1 cellular context compared by ENCODE assay signal in the genomic region with DNA sequence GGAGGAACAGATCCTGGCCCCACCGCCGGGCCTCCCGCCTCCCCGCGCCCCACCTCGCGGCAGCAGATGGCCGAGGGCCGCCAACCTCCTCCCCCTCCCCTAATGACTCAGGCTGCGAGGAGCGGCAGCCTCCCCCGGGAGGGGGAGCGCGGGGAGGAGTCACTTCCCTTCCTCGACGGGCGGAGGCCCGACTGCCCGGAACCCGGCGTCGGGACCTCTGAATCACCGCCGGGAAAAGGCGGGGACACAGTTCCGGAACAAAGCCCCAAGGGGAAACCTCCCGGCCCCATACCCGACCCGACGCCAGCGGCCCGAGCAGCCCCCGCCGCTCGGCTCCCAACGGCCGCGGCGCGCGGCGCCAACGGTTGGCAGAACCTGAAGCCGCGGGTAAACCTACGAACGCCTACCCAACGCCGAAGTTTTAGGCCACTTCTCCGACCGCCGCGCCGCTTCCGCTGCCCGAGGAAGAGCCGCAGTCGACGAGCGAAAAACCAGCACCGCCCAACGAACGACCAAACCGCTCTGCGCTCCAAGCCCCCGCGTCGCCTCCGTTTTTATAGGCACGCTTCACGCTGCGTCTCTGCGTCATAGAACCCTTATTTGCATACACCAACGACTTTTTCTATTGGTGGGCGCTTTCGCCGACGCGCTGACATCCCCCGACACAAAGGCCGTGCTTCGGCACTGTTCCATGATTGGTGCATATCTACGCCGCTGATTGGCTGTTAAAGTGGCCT.
TF ChIP-seq lines count a peak whose summit lies in the region.

No MANE protein-coding gene starts in this region.

TF ChIP-seq in K562, 482 proteins besides CTCF, POLR2A, EP300 and RAD21 (continued from another document and continues in another):
- TF ChIP-seq RBM25 (IDR thresholded peaks at IDR 0.05; ENCODE audit: low read depth, low read length, severe bottlenecking) (peak; percentile 91), E2F3 (CRISPR knock-in tag; IDR thresholded peaks at IDR 0.05) (peak; percentile 59; the same call in 1 of the 2 replicates), ZNF133 (CRISPR knock-in tag; IDR thresholded peaks at IDR 0.05) (0 out of 2 replicates have a peak, but pooled peaks have one; percentile 17), GABPB1 (CRISPR knock-in tag; IDR thresholded peaks at IDR 0.05) (peak; percentile 89), ETS2 (tag; IDR thresholded peaks at IDR 0.05; ENCODE audit: borderline replicate concordance, poor library complexity, severe bottlenecking) (peak; percentile 56), HNRNPL (IDR thresholded peaks at IDR 0.05; ENCODE audit: low read depth, low read length) (peak; percentile 98), MEF2A (IDR thresholded peaks at IDR 0.05; ENCODE audit: control insufficient read depth, low read depth, low read length) (peak; percentile 51), SIN3B (IDR thresholded peaks at IDR 0.05; ENCODE audit: low read depth) (peak; percentile 71), PCBP2 (IDR thresholded peaks at IDR 0.05; ENCODE audit: low read depth, low read length, poor library complexity, severe bottlenecking) (peak; percentile 99), ZBED1 (IDR thresholded peaks at IDR 0.05) (peak; percentile 97; the same call in 1 of the 2 replicates), KLF6 (CRISPR knock-in tag; IDR thresholded peaks at IDR 0.05; ENCODE audit: borderline replicate concordance) (no peak), TGIF2 (CRISPR knock-in tag; IDR thresholded peaks at IDR 0.05) (peak; percentile 93; the same call in 1 of the 2 replicates), HNRNPUL1 (IDR thresholded peaks at IDR 0.05; ENCODE audit: low read length) (0 out of 2 replicates have a peak, but pooled peaks have one; percentile 43), RBM39 (optimal IDR thresholded peaks at IDR 0.05; ENCODE audit: low read depth, low read length) (peak; percentile 94), CBX8 (IDR thresholded peaks at IDR 0.05; ENCODE audit: borderline replicate concordance, extremely low read depth, low read depth, low read length, poor library complexity, severe bottlenecking) (no peak), ZFP91 (CRISPR knock-in tag; IDR thresholded peaks at IDR 0.05) (0 out of 2 replicates have a peak, but pooled peaks have one; percentile 64), PHF20 (IDR thresholded peaks at IDR 0.05; ENCODE audit: partially characterized antibody) (peak; percentile 72), SIRT6 (IDR thresholded peaks at IDR 0.05; ENCODE audit: low read depth, low read length) (peak; percentile 38), ZNF143 (CRISPR knock-in tag; IDR thresholded peaks at IDR 0.05) (no peak), POLR2AphosphoS5 (IDR thresholded peaks at IDR 0.05; ENCODE audit: control insufficient read depth, insufficient read depth, low read depth, low read length) (peak; percentile 99), CUX1 (CRISPR knock-in tag; IDR thresholded peaks at IDR 0.05) (no peak), ELF2 (CRISPR knock-in tag; IDR thresholded peaks at IDR 0.05) (no peak; the same call in 1 of the 2 replicates), ZNF584 (CRISPR knock-in tag; IDR thresholded peaks at IDR 0.05; ENCODE audit: low read depth) (no peak; the same call in 1 of the 2 replicates), E2F1 (CRISPR knock-in tag; IDR thresholded peaks at IDR 0.05) (peak; percentile 87), ZNF589 (CRISPR knock-in tag; IDR thresholded peaks at IDR 0.05; ENCODE audit: low read depth) (peak; percentile 88), TEAD4 (IDR thresholded peaks at IDR 0.05; ENCODE audit: low read length) (peak; percentile 64), TEAD4 (CRISPR knock-in tag; IDR thresholded peaks at IDR 0.05; ENCODE audit: borderline replicate concordance) (no peak), NR2F6 (CRISPR knock-in tag; IDR thresholded peaks at IDR 0.05) (peak; percentile 87; the same call in 1 of the 2 replicates), RBFOX2 (IDR thresholded peaks at IDR 0.05; ENCODE audit: low read depth, low read length) (peak; percentile 100), NONO (IDR thresholded peaks at IDR 0.05; ENCODE audit: low read depth in 2 of 2, low read length in 1 of 2) (peak; percentile 78 to 99), HEY1 (CRISPR knock-in tag; IDR thresholded peaks at IDR 0.05; ENCODE audit: borderline replicate concordance) (peak; percentile 26; the same call in 1 of the 2 replicates), FOXP1 (CRISPR knock-in tag; IDR thresholded peaks at IDR 0.05) (peak; percentile 78; the same call in 1 of the 2 replicates)
- TF ChIP-seq, protein P1, sequence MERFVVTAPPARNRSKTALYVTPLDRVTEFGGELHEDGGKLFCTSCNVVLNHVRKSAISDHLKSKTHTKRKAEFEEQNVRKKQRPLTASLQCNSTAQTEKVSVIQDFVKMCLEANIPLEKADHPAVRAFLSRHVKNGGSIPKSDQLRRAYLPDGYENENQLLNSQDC (CRISPR knock-in tag; IDR thresholded peaks at IDR 0.05), result peak; percentile 81; the same call in 1 of the 2 replicates
- TF ChIP-seq, protein P2, sequence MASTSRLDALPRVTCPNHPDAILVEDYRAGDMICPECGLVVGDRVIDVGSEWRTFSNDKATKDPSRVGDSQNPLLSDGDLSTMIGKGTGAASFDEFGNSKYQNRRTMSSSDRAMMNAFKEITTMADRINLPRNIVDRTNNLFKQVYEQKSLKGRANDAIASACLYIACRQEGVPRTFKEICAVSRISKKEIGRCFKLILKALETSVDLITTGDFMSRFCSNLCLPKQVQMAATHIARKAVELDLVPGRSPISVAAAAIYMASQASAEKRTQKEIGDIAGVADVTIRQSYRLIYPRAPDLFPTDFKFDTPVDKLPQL (IDR thresholded peaks at IDR 0.05; ENCODE audit: extremely low read depth, insufficient read length), result peak; percentile 96
- TF ChIP-seq, protein P3, sequence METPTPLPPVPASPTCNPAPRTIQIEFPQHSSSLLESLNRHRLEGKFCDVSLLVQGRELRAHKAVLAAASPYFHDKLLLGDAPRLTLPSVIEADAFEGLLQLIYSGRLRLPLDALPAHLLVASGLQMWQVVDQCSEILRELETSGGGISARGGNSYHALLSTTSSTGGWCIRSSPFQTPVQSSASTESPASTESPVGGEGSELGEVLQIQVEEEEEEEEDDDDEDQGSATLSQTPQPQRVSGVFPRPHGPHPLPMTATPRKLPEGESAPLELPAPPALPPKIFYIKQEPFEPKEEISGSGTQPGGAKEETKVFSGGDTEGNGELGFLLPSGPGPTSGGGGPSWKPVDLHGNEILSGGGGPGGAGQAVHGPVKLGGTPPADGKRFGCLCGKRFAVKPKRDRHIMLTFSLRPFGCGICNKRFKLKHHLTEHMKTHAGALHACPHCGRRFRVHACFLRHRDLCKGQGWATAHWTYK (CRISPR knock-in tag; IDR thresholded peaks at IDR 0.05), result peak; percentile 83
- TF ChIP-seq, protein P4, sequence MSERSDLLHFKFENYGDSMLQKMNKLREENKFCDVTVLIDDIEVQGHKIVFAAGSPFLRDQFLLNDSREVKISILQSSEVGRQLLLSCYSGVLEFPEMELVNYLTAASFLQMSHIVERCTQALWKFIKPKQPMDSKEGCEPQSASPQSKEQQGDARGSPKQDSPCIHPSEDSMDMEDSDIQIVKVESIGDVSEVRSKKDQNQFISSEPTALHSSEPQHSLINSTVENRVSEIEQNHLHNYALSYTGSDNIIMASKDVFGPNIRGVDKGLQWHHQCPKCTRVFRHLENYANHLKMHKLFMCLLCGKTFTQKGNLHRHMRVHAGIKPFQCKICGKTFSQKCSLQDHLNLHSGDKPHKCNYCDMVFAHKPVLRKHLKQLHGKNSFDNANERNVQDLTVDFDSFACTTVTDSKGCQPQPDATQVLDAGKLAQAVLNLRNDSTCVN (CRISPR knock-in tag; IDR thresholded peaks at IDR 0.05), result no peak
- TF ChIP-seq, protein P5, sequence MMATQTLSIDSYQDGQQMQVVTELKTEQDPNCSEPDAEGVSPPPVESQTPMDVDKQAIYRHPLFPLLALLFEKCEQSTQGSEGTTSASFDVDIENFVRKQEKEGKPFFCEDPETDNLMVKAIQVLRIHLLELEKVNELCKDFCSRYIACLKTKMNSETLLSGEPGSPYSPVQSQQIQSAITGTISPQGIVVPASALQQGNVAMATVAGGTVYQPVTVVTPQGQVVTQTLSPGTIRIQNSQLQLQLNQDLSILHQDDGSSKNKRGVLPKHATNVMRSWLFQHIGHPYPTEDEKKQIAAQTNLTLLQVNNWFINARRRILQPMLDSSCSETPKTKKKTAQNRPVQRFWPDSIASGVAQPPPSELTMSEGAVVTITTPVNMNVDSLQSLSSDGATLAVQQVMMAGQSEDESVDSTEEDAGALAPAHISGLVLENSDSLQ (IDR thresholded peaks at IDR 0.05), result peak; percentile 89
- TF ChIP-seq, protein P6, sequence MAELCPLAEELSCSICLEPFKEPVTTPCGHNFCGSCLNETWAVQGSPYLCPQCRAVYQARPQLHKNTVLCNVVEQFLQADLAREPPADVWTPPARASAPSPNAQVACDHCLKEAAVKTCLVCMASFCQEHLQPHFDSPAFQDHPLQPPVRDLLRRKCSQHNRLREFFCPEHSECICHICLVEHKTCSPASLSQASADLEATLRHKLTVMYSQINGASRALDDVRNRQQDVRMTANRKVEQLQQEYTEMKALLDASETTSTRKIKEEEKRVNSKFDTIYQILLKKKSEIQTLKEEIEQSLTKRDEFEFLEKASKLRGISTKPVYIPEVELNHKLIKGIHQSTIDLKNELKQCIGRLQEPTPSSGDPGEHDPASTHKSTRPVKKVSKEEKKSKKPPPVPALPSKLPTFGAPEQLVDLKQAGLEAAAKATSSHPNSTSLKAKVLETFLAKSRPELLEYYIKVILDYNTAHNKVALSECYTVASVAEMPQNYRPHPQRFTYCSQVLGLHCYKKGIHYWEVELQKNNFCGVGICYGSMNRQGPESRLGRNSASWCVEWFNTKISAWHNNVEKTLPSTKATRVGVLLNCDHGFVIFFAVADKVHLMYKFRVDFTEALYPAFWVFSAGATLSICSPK (IDR thresholded peaks at IDR 0.05; ENCODE audit: borderline replicate concordance), result no peak
